In genomic region chr9:137430723-137431415, GRCh38 we compare ENCODE assay signal across 1 cellular context.
TF ChIP-seq lines count a peak whose summit lies in the region.

No MANE protein-coding gene starts in this region.

TF ChIP-seq in H1, 55 proteins besides CTCF, POLR2A, EP300 and RAD21:
- TF ChIP-seq JUND (IDR thresholded peaks at IDR 0.05; ENCODE audit: low read length) (no peak), HDAC6 (IDR thresholded peaks at IDR 0.05; ENCODE audit: low read depth, low read length) (no peak), CHD2 (IDR thresholded peaks at IDR 0.05; ENCODE audit: low read length) (no peak)
